In genomic region chr2:180006236-180006635, GRCh38 we compare ENCODE assay signal across 8 cellular contexts. TPM values are rescaled to one million over a fixed set of nuclear protein-coding genes. Genes with fewer than 3 reads are reported as not detected.
DNase-seq lines count a peak whose midpoint lies in the region; ATAC-seq, FAIRE-seq and TF ChIP-seq lines count a peak whose summit lies in the region.

No MANE protein-coding gene starts in this region.

- TF ChIP-seq CTCF in AG10803 (conservative IDR thresholded peaks at IDR 0.05; ENCODE audit: low read length) (no peak), bronchial epithelial cell (IDR thresholded peaks at IDR 0.05; ENCODE audit: insufficient read depth, low read length, severe bottlenecking) (no peak)

- DNase-seq in AG10803 (ENCODE audit: low read depth) (no peak), Kasumi-1 (lab: John Stamatoyannopoulos, UW) (peak; percentile 27 to 62), bronchial epithelial cell (ENCODE audit: low read depth) (no peak)

- no peak for FAIRE-seq in bronchial epithelial cell (lab: Jason Lieb, UNC)

- H3K36me3 ChIP-seq in bronchial epithelial cell (ENCODE audit: control insufficient read depth, insufficient read depth, low read length) (peaks cover 1% of the 10 kb centered on the region), muscle layer of duodenum (ENCODE audit: control insufficient read depth in 1 of 2, insufficient read depth in 2 of 2, low read length in 2 of 2) (peaks cover 0 to 3% of the 10 kb centered on the region in 2 donors)

- no peaks in the 10 kb centered on the region for H3K9me3 ChIP-seq in muscle layer of duodenum (ENCODE audit: control insufficient read depth in 1 of 2, low read length in 2 of 2)

- peaks cover 0 to 31% of the 10 kb centered on the region in 2 donors for H3K4me1 ChIP-seq in muscle layer of duodenum (ENCODE audit: control insufficient read depth in 1 of 2, insufficient read depth in 2 of 2, low read length in 2 of 2)

- peak overlapping the region; percentile 97 for H3K27ac ChIP-seq in muscle layer of duodenum (ENCODE audit: low read length)

- H3K27me3 ChIP-seq in bronchial epithelial cell (ENCODE audit: control insufficient read depth, insufficient read depth, low read length) (no peaks in the 10 kb centered on the region), muscle layer of duodenum (ENCODE audit: low read depth, low read length) (no peaks in the 10 kb centered on the region)

- H3K4me3 ChIP-seq in AG10803 (ENCODE audit: low read length) (peak overlapping the region; percentile 97), bronchial epithelial cell (ENCODE audit: low read depth, low read length) (peak overlapping the region; percentile 95), muscle layer of duodenum (ENCODE audit: low read depth in 1 of 2, low read length in 2 of 2) (peak overlapping the region; percentile 78 to 84)

- ATAC-seq in HG03565 (IDR thresholded peaks at IDR 0.05; ENCODE audit: unreplicated experiment) = no peak
- no peak for ATAC-seq in HG02610 (IDR thresholded peaks at IDR 0.05; ENCODE audit: unreplicated experiment)
- ATAC-seq in HG03039 (IDR thresholded peaks at IDR 0.05; ENCODE audit: unreplicated experiment) = no peak
- ATAC-seq in GM18511 (IDR thresholded peaks at IDR 0.05; ENCODE audit: unreplicated experiment) = no peak

RNA-seq across cellular contexts. Expression of gene CWC22, which starts 0.9 kb away (rescaled TPM):
- total RNA-seq in bronchial epithelial cell = 13.4 and 19.6 TPM in 2 replicates

Comparison
In these comparisons a context has a peak if more than half of its experiments do, and no peak if none do; other contexts are left out.
1. DNase-seq: peak in Kasumi-1 (2 of 2); none in AG10803 (single experiment) and bronchial epithelial cell (single experiment).
2. Peak in every context shown above with its lines, with median percentiles within 50 percentile points of each other: H3K4me3 ChIP-seq.